Comparison of ENCODE assay signal across 8 cellular contexts in the genomic region with DNA sequence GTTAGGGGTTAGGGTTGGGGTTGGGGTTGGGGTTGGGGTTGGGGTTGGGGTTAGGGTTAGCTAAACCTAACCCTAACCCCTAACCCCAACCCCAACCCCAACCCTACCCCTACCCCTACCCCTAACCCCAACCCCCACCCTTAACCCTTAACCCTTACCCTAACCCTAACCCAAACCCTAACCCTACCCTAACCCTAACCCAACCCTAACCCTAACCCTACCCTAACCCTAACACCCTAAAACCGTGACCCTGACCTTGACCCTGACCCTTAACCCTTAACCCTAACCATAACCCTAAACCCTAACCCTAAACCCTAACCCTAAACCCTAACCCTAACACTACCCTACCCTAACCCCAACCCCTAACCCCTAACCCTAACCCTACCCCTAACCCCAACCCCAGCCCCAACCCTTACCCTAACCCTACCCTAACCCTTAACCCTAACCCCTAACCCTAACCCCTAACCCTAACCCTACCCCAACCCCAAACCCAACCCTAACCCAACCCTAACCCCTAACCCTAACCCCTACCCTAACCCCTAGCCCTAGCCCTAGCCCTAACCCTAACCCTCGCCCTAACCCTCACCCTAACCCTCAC. TPM values are rescaled to one million over a fixed set of nuclear protein-coding genes. Genes with fewer than 3 reads are reported as not detected.
DNase-seq lines count a peak whose midpoint lies in the region; FAIRE-seq and TF ChIP-seq lines count a peak whose summit lies in the region.

No MANE protein-coding gene starts in this region.

- peak overlapping the region; percentile 78 for H3K27ac Mint-ChIP-seq in HFFc6
- H3K27ac Mint-ChIP-seq in activated naive CD8-positive, alpha-beta T cell treated with anti-CD3 and anti-CD28 coated beads for 36 hours = peak overlapping the region; percentile 93

- no peak for DNase-seq in HFFc6
- DNase-seq in activated naive CD8-positive, alpha-beta T cell treated with anti-CD3 and anti-CD28 coated beads for 36 hours = no peak
- no peak for DNase-seq in substantia nigra (lab: John Stamatoyannopoulos, UW)
- no peak for DNase-seq in GOT3 (lab: John Stamatoyannopoulos, UW)
- DNase-seq in nucleus accumbens (lab: John Stamatoyannopoulos, UW) = no peak
- DNase-seq in NCI-H2107 treated with DMSO at 0.1 percent for 48 hours (lab: John Stamatoyannopoulos, UW; ENCODE audit: unreplicated experiment) = no peak
- no peak for DNase-seq in HTR-8/SVneo (ENCODE audit: insufficient read length, low spot score)

- H3K27me3 Mint-ChIP-seq in HFFc6 (ENCODE audit: insufficient read depth) = no peaks in the 10 kb centered on the region
- no peaks in the 10 kb centered on the region for H3K27me3 Mint-ChIP-seq in activated naive CD8-positive, alpha-beta T cell treated with anti-CD3 and anti-CD28 coated beads for 36 hours

- no peak for TF ChIP-seq CTCF in HFFc6 (IDR thresholded peaks at IDR 0.05)

- peak overlapping the region; percentile 60; the same call in 1 of the 2 replicates for H3K4me3 ChIP-seq in iPS-18c (ENCODE audit: insufficient read depth, low read depth, low read length)

- peak overlapping the region; percentile 87 for H3K4me3 Mint-ChIP-seq in HFFc6
- H3K4me3 Mint-ChIP-seq in activated naive CD8-positive, alpha-beta T cell treated with anti-CD3 and anti-CD28 coated beads for 36 hours = peak overlapping the region; percentile 94

- H3K27ac ChIP-seq in substantia nigra (ENCODE audit: low read depth, low read length, poor library complexity, severe bottlenecking) = peak overlapping the region; percentile 69

- no peak for FAIRE-seq in HTR-8/SVneo (lab: Jason Lieb, UNC)

- no peaks in the 10 kb centered on the region for H3K36me3 Mint-ChIP-seq in HFFc6 (ENCODE audit: low read depth)
- no peaks in the 10 kb centered on the region for H3K36me3 Mint-ChIP-seq in activated naive CD8-positive, alpha-beta T cell treated with anti-CD3 and anti-CD28 coated beads for 36 hours

- H3K9me3 Mint-ChIP-seq in HFFc6 = no peaks in the 10 kb centered on the region
- H3K9me3 Mint-ChIP-seq in activated naive CD8-positive, alpha-beta T cell treated with anti-CD3 and anti-CD28 coated beads for 36 hours = no peaks in the 10 kb centered on the region

- H3K4me1 Mint-ChIP-seq in HFFc6 (ENCODE audit: low read depth) = no peaks in the 10 kb centered on the region
- peaks cover 3% of the 10 kb centered on the region for H3K4me1 Mint-ChIP-seq in activated naive CD8-positive, alpha-beta T cell treated with anti-CD3 and anti-CD28 coated beads for 36 hours

- peaks cover 4% of the 10 kb centered on the region for H3K9me3 ChIP-seq in iPS-18c (ENCODE audit: control insufficient read depth, insufficient read depth, low read length)

RNA-seq across cellular contexts. Expression of a gene that starts 24.1 kb away (rescaled TPM):
- total RNA-seq in HFFc6 (2021; fragmentation: NEBNext Ultra II Directional; extraction: Animal tissue kit (Norgen Biotek cat#: 25700)) = 1 to 10 TPM; 3.7 to 6.5 (median 5.5) TPM
- total RNA-seq in activated naive CD8-positive, alpha-beta T cell treated with anti-CD3 and anti-CD28 coated beads for 36 hours = 10 to 100 TPM; 10.2 to 12.9 TPM
